In genomic region chr2:95574506-95574905, GRCh38 we compare ENCODE assay signal across 19 cellular contexts. TPM values are rescaled to one million over a fixed set of nuclear protein-coding genes. Genes with fewer than 3 reads are reported as not detected.
DNase-seq lines count a peak whose midpoint lies in the region; FAIRE-seq and TF ChIP-seq lines count a peak whose summit lies in the region.
"Had no signal": no experiment of that assay in that cellular context is flagged by ENCODE, and none has a peak within 500 bp of the region (broad histone marks: within the 10 kb centered on the region; RNA-seq: fewer than 3 reads in every experiment).

No MANE protein-coding gene starts in this region.

- no peak for DNase-seq in GM12892 (ENCODE audit: insufficient read length)
- DNase-seq in HT1080 (ENCODE audit: low read depth): peak; percentile 28
- peak; percentile 53 for DNase-seq in SK-MEL-5 (ENCODE audit: low read depth, low spot score)
- DNase-seq in foreskin melanocyte: peak; percentile 75
- DNase-seq in cerebellar nuclear complex (lab: John Stamatoyannopoulos, UW): no peak
- DNase-seq in NCI-H446 treated with DMSO at 0.1 percent for 48 hours (lab: John Stamatoyannopoulos, UW): no peak
- no peak for DNase-seq in RPMI8226
- DNase-seq: ACHN; BE2C; C1 segment of cervical spinal cord; Caco-2; CD4-positive, CD25-positive, alpha-beta regulatory T cell; CD8-positive, alpha-beta memory T cell; GOT3; H7; KG1 had no signal

- no peak for TF ChIP-seq POLR2A in GM12892 (IDR thresholded peaks at IDR 0.05; ENCODE audit: low read depth, low read length)

- FAIRE-seq in GM12892 (lab: Jason Lieb, UNC): peak; percentile 57
- FAIRE-seq: A204.1, D721Med, G401.6 had no signal

- in situ Hi-C loops in SK-MEL-5 (cut with HindIII; ENCODE audit: low pct_unique_long_range_greater_than_20kb, low sequenced_read_pairs): no loop called here

RNA-seq across cellular contexts. Expression of gene TRIM43, which starts 17.3 kb away (rescaled TPM):
- not detected for polyA plus RNA-seq in GM12892 (2012; ENCODE audit: missing spikeins)
- not detected in 2 replicates for total RNA-seq in HT1080 (2014; rRNA removed; shearing (Covaris generic))
- polyA plus RNA-seq in HT1080 (2015; cell fraction: cytosol; rRNA removed): not detected in 2 replicates
- not detected in 2 replicates for polyA plus RNA-seq in HT1080 (2015; cell fraction: nucleus; rRNA removed)
- total RNA-seq in SK-MEL-5 (2014; rRNA removed; shearing (Covaris generic)): not detected in 2 replicates
- polyA plus RNA-seq in SK-MEL-5 (2015; cell fraction: cytosol; rRNA removed): not detected in 2 replicates
- polyA plus RNA-seq in SK-MEL-5 (2015; cell fraction: nucleus; rRNA removed): not detected in 2 replicates
- total RNA-seq: Caco-2; CD4-positive, CD25-positive, alpha-beta regulatory T cell; CD8-positive, alpha-beta memory T cell; H7 had no signal
- polyA plus RNA-seq: CD4-positive, CD25-positive, alpha-beta regulatory T cell; CD8-positive, alpha-beta memory T cell had no signal

Comparison
In these comparisons a context has a peak if more than half of its experiments do, and no peak if none do; other contexts are left out.
1. DNase-seq: peak in HT1080 (single experiment), SK-MEL-5 (single experiment) and foreskin melanocyte (single experiment); none in GM12892 (single experiment), cerebellar nuclear complex (0 of 2), NCI-H446 treated with DMSO at 0.1 percent for 48 hours (single experiment) and RPMI8226 (single experiment).